ENCODE assay signal across 27 cellular contexts in genomic region chr7:343864-344607, GRCh38. TPM values are rescaled to one million over a fixed set of nuclear protein-coding genes. Genes with fewer than 3 reads are reported as not detected.
DNase-seq lines count a peak whose midpoint lies in the region; ATAC-seq and TF ChIP-seq lines count a peak whose summit lies in the region.
"Had no signal": no experiment of that assay in that cellular context is flagged by ENCODE, and none has a peak within 500 bp of the region (broad histone marks: within the 10 kb centered on the region; RNA-seq: fewer than 3 reads in every experiment).

No MANE protein-coding gene starts in this region.

- no peak overlapping the region for H3K4me3 Mint-ChIP-seq in endodermal cell
- H3K4me3 Mint-ChIP-seq: CD4-positive, alpha-beta memory T cell had no signal

- peak overlapping the region; percentile 90 for H2BK15ac ChIP-seq in neuronal stem cell (ENCODE audit: low read length)

- H4K91ac ChIP-seq in neuronal stem cell (ENCODE audit: low read depth, low read length, poor library complexity) = peak overlapping the region; percentile 38

- no peak overlapping the region for H3K27ac ChIP-seq in right cardiac atrium (ENCODE audit: low read length)
- H3K27ac ChIP-seq in endodermal cell (ENCODE audit: low read depth, low read length) = peak overlapping the region; percentile 47
- H3K27ac ChIP-seq in neuronal stem cell (replicated peaks; ENCODE audit: low read length) = no peak overlapping the region
- H3K27ac ChIP-seq: RWPE1, SK-N-MC had no signal

- peaks cover 3% of the 10 kb centered on the region for H3K27me3 Mint-ChIP-seq in endodermal cell (ENCODE audit: insufficient read depth)
- H3K27me3 Mint-ChIP-seq: CD4-positive, alpha-beta memory T cell had no signal

- H3K4me3 ChIP-seq in right cardiac atrium (ENCODE audit: low read length) (no peak overlapping the region), endodermal cell (ENCODE audit: low read length) (no peak overlapping the region), neuronal stem cell (ENCODE audit: low read length in 2 of 2) (no peak overlapping the region), MG63 (no peak overlapping the region)
- H3K4me3 ChIP-seq: GM12878, SK-N-MC had no signal

- H3K79me1 ChIP-seq in neuronal stem cell (ENCODE audit: low read depth, low read length) = no peaks in the 10 kb centered on the region

- H3K4me2 ChIP-seq in neuronal stem cell (ENCODE audit: insufficient read depth, low read length, poor library complexity, severe bottlenecking) = no peak overlapping the region

- peak overlapping the region; percentile 46 for H3K23ac ChIP-seq in neuronal stem cell (ENCODE audit: low read depth, low read length, poor library complexity)

- ATAC-seq in right cardiac atrium (no peak), Right ventricle myocardium superior (ENCODE audit: poor library complexity) (no peak), HG03280 (IDR thresholded peaks at IDR 0.05; ENCODE audit: unreplicated experiment) (no peak)
- ATAC-seq: GM12878, Panc1 had no signal

- no peaks in the 10 kb centered on the region for H3K9me3 ChIP-seq in right cardiac atrium (ENCODE audit: control insufficient read depth, low read length)
- no peaks in the 10 kb centered on the region for H3K9me3 ChIP-seq in endodermal cell (ENCODE audit: control insufficient read depth, low read length)
- peaks cover 0 to 3% of the 10 kb centered on the region in 2 donors for H3K9me3 ChIP-seq in neuronal stem cell (replicated peaks in 1 of 2; ENCODE audit: control insufficient read depth in 2 of 2, insufficient read depth in 1 of 2, low read depth in 1 of 2, low read length in 2 of 2)
- no peaks in the 10 kb centered on the region for H3K9me3 ChIP-seq in MG63

- H2BK5ac ChIP-seq in neuronal stem cell (ENCODE audit: low read length) = peak overlapping the region; percentile 96

- peak overlapping the region; percentile 28 for H3K14ac ChIP-seq in neuronal stem cell (ENCODE audit: low read length)

- H3K9me3 Mint-ChIP-seq in endodermal cell = no peaks in the 10 kb centered on the region

- intact Hi-C loops in right cardiac atrium (cut with DNase I) (no loop called here), Right ventricle myocardium superior (cut with DNase I) (no loop called here)

- peaks cover 3% of the 10 kb centered on the region for H3K4me1 ChIP-seq in right cardiac atrium (ENCODE audit: control insufficient read depth, insufficient read depth, low read length)
- peaks cover 4% of the 10 kb centered on the region for H3K4me1 ChIP-seq in endodermal cell (ENCODE audit: control insufficient read depth, insufficient read depth, low read length)
- H3K4me1 ChIP-seq in neuronal stem cell (ENCODE audit: control insufficient read depth in 2 of 2, insufficient read depth in 1 of 2, low read depth in 1 of 2, low read length in 2 of 2) = peaks cover 4% of the 10 kb centered on the region in 2 donors

- H3K9ac ChIP-seq in endodermal cell (ENCODE audit: extremely low read depth, low read length, poor library complexity, severe bottlenecking) (no peak overlapping the region), neuronal stem cell (ENCODE audit: low read depth, low read length, poor library complexity) (peak overlapping the region; percentile 50)

- H3K4ac ChIP-seq in neuronal stem cell (ENCODE audit: low read length) = peak overlapping the region; percentile 90

- peaks cover 4% of the 10 kb centered on the region for H3K4me1 Mint-ChIP-seq in endodermal cell

- H3K36me3 Mint-ChIP-seq in endodermal cell (ENCODE audit: low read depth) = no peaks in the 10 kb centered on the region

- peak overlapping the region; percentile 43 for H2AFZ ChIP-seq in neuronal stem cell (ENCODE audit: low read length)

- DNase-seq in right cardiac atrium (peak; percentile 3 to 43 (median 37)), Right ventricle myocardium superior (no peak), endodermal cell (no peak), neuronal stem cell (ENCODE audit: low spot score) (no peak), mesenteric fat pad (ENCODE audit: low spot score) (no peak), MG63 (no peak)
- DNase-seq in activated CD4-positive, alpha-beta T cell treated with anti-CD3 and anti-CD28 coated beads, Interleukin-2, amount 50 U/mL, for 4 hours = no peak
- DNase-seq: CD4-positive, alpha-beta memory T cell; COR-L47; GDM1; KBM-7; NCI-H2029; NCI-H2227 treated with DMSO at 0.1 percent for 48 hours; NCI-H510A; NCI-H69; SIG-M5 had no signal

- no peak overlapping the region for H3K27ac Mint-ChIP-seq in endodermal cell
- H3K27ac Mint-ChIP-seq: CD4-positive, alpha-beta memory T cell had no signal

- no peak for TF ChIP-seq CTCF in endodermal cell (conservative IDR thresholded peaks at IDR 0.05)

- H4K8ac ChIP-seq in neuronal stem cell (ENCODE audit: low read depth, low read length) = no peak overlapping the region

- H2AK5ac ChIP-seq in neuronal stem cell (ENCODE audit: low read depth, low read length) = peak overlapping the region; percentile 53

- no peaks in the 10 kb centered on the region for H3K36me3 ChIP-seq in endodermal cell (ENCODE audit: control insufficient read depth, insufficient read depth, low read length)
- no peaks in the 10 kb centered on the region for H3K36me3 ChIP-seq in neuronal stem cell (replicated peaks in 1 of 2; ENCODE audit: control insufficient read depth in 2 of 2, insufficient read depth in 2 of 2, low read length in 2 of 2)
- no peaks in the 10 kb centered on the region for H3K36me3 ChIP-seq in MG63

- peak overlapping the region; percentile 76 for H3K18ac ChIP-seq in neuronal stem cell (ENCODE audit: low read length)

- H3K27me3 ChIP-seq in right cardiac atrium (ENCODE audit: control insufficient read depth, insufficient read depth) = no peaks in the 10 kb centered on the region
- no peaks in the 10 kb centered on the region for H3K27me3 ChIP-seq in endodermal cell (ENCODE audit: control insufficient read depth, insufficient read depth, low read length, poor library complexity, severe bottlenecking)
- peaks cover 0 to 22% (median 0%) of the 10 kb centered on the region in 3 experiments for H3K27me3 ChIP-seq in neuronal stem cell (ENCODE audit: control insufficient read depth in 3 of 3, insufficient read depth in 3 of 3, low read depth in 1 of 3, low read length in 3 of 3)
- H3K27me3 ChIP-seq in MG63 = no peaks in the 10 kb centered on the region

- H2BK12ac ChIP-seq in neuronal stem cell (ENCODE audit: low read length) = peak overlapping the region; percentile 75

- H2BK120ac ChIP-seq in neuronal stem cell (ENCODE audit: low read depth, low read length) = no peak overlapping the region

- 94% methylated on average over 25 of the region's 25 CpGs for WGBS in right cardiac atrium
- 92 to 95% methylated on average over 14 to 25 of the region's 25 CpGs for WGBS in endodermal cell (ENCODE audit: insufficient coverage in 1 of 2, insufficient read length in 1 of 2), 2 experiments
- no CpG with 5 or more reads among the region's 25 CpGs for WGBS in neuronal stem cell (ENCODE audit: extremely low coverage in 2 of 2, insufficient read length in 2 of 2, insufficient replicate concordance in 1 of 2), 2 donors

RNA-seq across cellular contexts. Expression of gene FOXL3, which starts 54.1 kb away (rescaled TPM):
- total RNA-seq in right cardiac atrium = not detected
- polyA plus RNA-seq in right cardiac atrium = not detected
- total RNA-seq in Right ventricle myocardium superior = not detected
- not detected for total RNA-seq in endodermal cell
- polyA plus RNA-seq in endodermal cell (2013, experiment 1 of 2) = not detected
- not detected for polyA plus RNA-seq in endodermal cell (2013, experiment 2 of 2)
- polyA plus RNA-seq in neuronal stem cell (2013, experiment 1 of 2) = not detected
- polyA plus RNA-seq in neuronal stem cell (2013, experiment 2 of 2) = not detected
- total RNA-seq in mesenteric fat pad = not detected
- total RNA-seq in MG63 (2014; rRNA removed; shearing (Covaris generic); ENCODE audit: low replicate concordance) = not detected in 2 replicates
- total RNA-seq: A172; CD4-positive, alpha-beta memory T cell; GM12878; HT1080; LHCN-M2; MCF 10A; OCI-LY7 had no signal
- polyA plus RNA-seq: BJ; CD4-positive, alpha-beta memory T cell; GM12878 had no signal

Comparison
In these comparisons a context has a peak if more than half of its experiments do, and no peak if none do; other contexts are left out.
1. DNase-seq: peak in right cardiac atrium (3 of 3); none in Right ventricle myocardium superior (single experiment), endodermal cell (single experiment), neuronal stem cell (single experiment), mesenteric fat pad (single experiment), MG63 (single experiment) and activated CD4-positive, alpha-beta T cell treated with anti-CD3 and anti-CD28 coated beads, Interleukin-2, amount 50 U/mL, for 4 hours (0 of 2).